Comparison of ENCODE assay signal across 8 cellular contexts in the genomic region with DNA sequence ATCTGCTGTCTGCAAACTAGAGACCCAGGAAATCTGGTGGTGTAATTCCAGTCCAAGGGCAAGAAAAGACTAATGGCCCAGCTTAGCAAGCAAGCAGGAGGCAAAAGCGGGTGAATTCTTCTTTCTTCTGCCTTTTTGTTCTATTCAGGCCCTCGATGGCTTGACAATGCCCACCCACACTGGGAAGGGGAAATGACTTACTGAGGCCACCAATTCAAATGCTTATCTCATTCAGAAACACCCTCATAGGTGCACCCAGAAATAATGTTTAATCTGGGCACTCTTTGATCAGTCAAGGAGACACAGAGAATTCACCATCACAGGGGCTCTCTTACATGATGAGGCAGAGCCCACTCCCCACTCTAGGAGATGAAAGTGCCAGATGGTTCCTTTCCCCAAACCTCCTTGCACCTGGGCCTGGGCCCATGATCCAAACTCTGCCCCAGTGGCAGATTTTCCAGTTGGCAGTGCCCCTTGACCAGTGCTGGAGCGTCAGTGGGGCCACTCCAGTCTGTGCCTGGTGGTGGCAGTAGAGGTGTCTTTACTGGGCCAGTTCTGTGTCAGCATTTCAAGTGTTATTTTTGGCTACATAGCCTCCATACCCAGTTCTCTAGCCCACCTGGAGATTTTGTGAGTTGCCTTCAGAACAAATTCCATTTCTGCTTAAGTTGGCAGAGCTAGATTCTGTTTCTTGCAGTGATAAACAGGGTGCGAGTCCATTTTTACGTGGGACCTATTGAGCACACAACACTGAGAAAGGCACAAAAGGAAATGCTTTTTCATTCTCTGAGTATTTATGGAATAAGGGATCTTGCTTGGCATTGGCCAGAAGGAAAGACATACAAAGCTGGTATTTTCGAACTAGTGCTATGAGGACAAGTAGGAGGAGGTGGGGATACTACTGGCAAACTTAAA. TPM values are rescaled to one million over a fixed set of nuclear protein-coding genes. Genes with fewer than 3 reads are reported as not detected.
DNase-seq lines count a peak whose midpoint lies in the region; ATAC-seq, FAIRE-seq and TF ChIP-seq lines count a peak whose summit lies in the region.

No MANE protein-coding gene starts in this region.

- H3K27ac Mint-ChIP-seq in Calu3 (ENCODE audit: unreplicated experiment) = no peak overlapping the region

- POLR2A ChIA-PET in GM12878 (lab: Charles Lee) = no interaction called here

- ATAC-seq in GM19043 (IDR thresholded peaks at IDR 0.05; ENCODE audit: low read depth, unreplicated experiment) (peak; percentile 71), HG03565 (IDR thresholded peaks at IDR 0.05; ENCODE audit: unreplicated experiment) (peak; percentile 75), GM12878 (peak; percentile 99), pancreas (peak in 3 of 4 donors; percentile 25 to 44 (median 37))

- H3K9me3 ChIP-seq in GM12878 (replicated peaks; ENCODE audit: control insufficient read depth, insufficient read depth, low read length) (no peaks in the 10 kb centered on the region), pancreas (no peaks in the 10 kb centered on the region)

- peaks cover 29% of the 10 kb centered on the region for H3K27me3 Mint-ChIP-seq in Calu3 (ENCODE audit: unreplicated experiment)

- H3K79me2 ChIP-seq in GM12878 (ENCODE audit: control insufficient read depth, insufficient read depth, low read length) = no peaks in the 10 kb centered on the region

- H3K4me3 ChIP-seq in GM12878 (no peak overlapping the region), pancreas (no peak overlapping the region), lower leg skin (ENCODE audit: low read depth, poor library complexity, severe bottlenecking) (no peak overlapping the region)

- no peak for TF ChIP-seq POLR2A in GM12878 (IDR thresholded peaks at IDR 0.05; ENCODE audit: low read depth, low read length)
- no peak for TF ChIP-seq POLR2A in lower leg skin (IDR thresholded peaks at IDR 0.05)

- H2AFZ ChIP-seq in GM12878 (ENCODE audit: control insufficient read depth, low read depth, low read length) = no peak overlapping the region

- TF ChIP-seq RAD21 in GM12878 (IDR thresholded peaks at IDR 0.05; ENCODE audit: insufficient read depth, low read depth, low read length) = 0 out of 2 replicates have a peak, but pooled peaks have one; percentile 25

- H3K27me3 ChIP-seq in GM12878 (replicated peaks in 1 of 2; ENCODE audit: control insufficient read depth in 2 of 2, insufficient read depth in 2 of 2, low read length in 1 of 2) (peaks cover 0 to 4% of the 10 kb centered on the region in 2 experiments; a peak in 1 of 4 replicates), pancreas (peaks cover 0 to 15% (median 1%) of the 10 kb centered on the region in 4 donors)

- TF ChIP-seq CTCF in Calu3 (IDR thresholded peaks at IDR 0.05; ENCODE audit: unreplicated experiment) (peak; percentile 24), GM12878 (IDR thresholded peaks at IDR 0.05 in 2 of 3, conservative IDR thresholded peaks at IDR 0.05 in 1 of 3; ENCODE audit: control insufficient read depth in 2 of 3, extremely low read depth in 1 of 3, insufficient read depth in 1 of 3, low read depth in 3 of 3, low read length in 3 of 3) (peak; percentile 60 to 77 (median 66)), pancreas (IDR thresholded peaks at IDR 0.05) (no peak), lower leg skin (IDR thresholded peaks at IDR 0.05) (no peak)

- H3K9ac ChIP-seq in GM12878 (ENCODE audit: control insufficient read depth, insufficient read depth, low read length) = no peak overlapping the region

- BruUV-seq in Calu3 (replicated peaks; lab: Mats Ljungman, UMichigan) (no TSS peak), GM12878 (replicated peaks; lab: Mats Ljungman, UMichigan) (no TSS peak)

- WGBS in GM12878 (ENCODE audit: insufficient coverage, insufficient replicate concordance, low lambda C conversion rate, missing lambda C conversion rate) = 34% methylated on average over 6 of the region's 6 CpGs
- 55% methylated on average over 6 of the region's 6 CpGs for WGBS in pancreas, 2 donors
- WGBS in lower leg skin, 2 donors = 59 to 66% methylated on average over 6 of the region's 6 CpGs

- FAIRE-seq in GM12878 (lab: Jason Lieb, UNC) (no peak), pancreas (lab: Jason Lieb, UNC) (no peak)

- peak; percentile 34 for DNase-seq in Calu3
- no peak for DNase-seq in GM12878 (ENCODE audit: low read depth, low spot score)
- no peak for DNase-seq in pancreas
- no peak for DNase-seq in hepatic stellate cell (ENCODE audit: low spot score)
- no peak for DNase-seq in lower leg skin (ENCODE audit: low spot score in 2 of 2)
- DNase-seq in DMS79 treated with DMSO at 0.1 percent for 48 hours (lab: John Stamatoyannopoulos, UW) = no peak

- intact Hi-C loops in Calu3 (cut with micrococcal nuclease; ENCODE audit: unreplicated experiment) (no loop called here), GM12878 (cut with micrococcal nuclease; ENCODE audit: unreplicated experiment) (loop anchor here (2.0 kb wide), 1 partner anchor 90 kb away; no protein-coding TSS in a partner anchor), pancreas (cut with DNase I) (no loop called here), lower leg skin (cut with DNase I; ENCODE audit: low total_unique reads) (loop anchor here (10.0 kb wide), 1 partner anchor 76 kb away; no protein-coding TSS in a partner anchor)

- no peaks in the 10 kb centered on the region for H3K36me3 Mint-ChIP-seq in Calu3 (ENCODE audit: insufficient read depth, unreplicated experiment)

- TF ChIP-seq EP300 in GM12878 (IDR thresholded peaks at IDR 0.05; ENCODE audit: borderline replicate concordance in 1 of 2, control insufficient read depth in 1 of 2, low read depth in 2 of 2, low read length in 2 of 2) = no peak

- SMC1A ChIA-PET in GM12878 (lab: Charles Lee; ENCODE audit: uncharacterized antibody, unreplicated experiment) = interaction anchor here (0.7 to 6.9 kb wide), 11 partner anchors 11 to 1064 kb away, joined by 3 to 109 read pairs (median 5); no protein-coding TSS in a partner anchor

- no peaks in the 10 kb centered on the region for H3K36me3 ChIP-seq in GM12878 (ENCODE audit: control insufficient read depth in 2 of 2, insufficient read depth in 2 of 2, low read length in 1 of 2)
- no peaks in the 10 kb centered on the region for H3K36me3 ChIP-seq in pancreas

- no peaks in the 10 kb centered on the region for H3K9me3 Mint-ChIP-seq in Calu3 (ENCODE audit: low read depth, unreplicated experiment)

- CTCF ChIA-PET in Calu3 (lab: Charles Lee) = no interaction called here
- CTCF ChIA-PET in GM12878 (lab: Yijun Ruan, JAX) = interaction anchor here (0.8 to 12.7 kb wide), 9 partner anchors 11 to 182 kb away, joined by 3 to 206 read pairs (median 4); no protein-coding TSS in a partner anchor

- no peak overlapping the region for H3K4me3 Mint-ChIP-seq in Calu3 (ENCODE audit: low read depth, unreplicated experiment)

- no peaks in the 10 kb centered on the region for H3K4me1 ChIP-seq in GM12878 (ENCODE audit: control insufficient read depth, insufficient read depth, low read length)
- no peaks in the 10 kb centered on the region for H3K4me1 ChIP-seq in pancreas

- H3K4me1 Mint-ChIP-seq in Calu3 (ENCODE audit: low read depth, unreplicated experiment) = no peaks in the 10 kb centered on the region

- in situ Hi-C loops in GM12878 (cut with MboI) = no loop called here

- H3K27ac ChIP-seq in GM12878 (ENCODE audit: control insufficient read depth, insufficient read depth) (no peak overlapping the region), pancreas (no peak overlapping the region)

- H4K20me1 ChIP-seq in GM12878 (ENCODE audit: control insufficient read depth, insufficient read depth) = no peaks in the 10 kb centered on the region

- RAD21 ChIA-PET in GM12878 (lab: Charles Lee; ENCODE audit: unreplicated experiment) = interaction anchor here (2.0 to 9.6 kb wide), 2 partner anchors 72 to 89 kb away, joined by 4 to 104 read pairs; no protein-coding TSS in a partner anchor

- no peak overlapping the region for H3K4me2 ChIP-seq in GM12878 (ENCODE audit: control insufficient read depth, insufficient read depth)

RNA-seq across cellular contexts. Expression of a gene that starts 7.5 kb away (rescaled TPM):
- total RNA-seq in Calu3 (2022) (0.35 TPM in 1 of 2 replicates, not detected in the other), GM12878 (2014; rRNA removed) (not detected in 2 replicates), GM12878 (2014; rRNA removed; fragmentation: Illumina TruSeq; extraction: Trizol) (not detected in 2 replicates), GM12878 (2021) (not detected in 2 replicates), pancreas (under 1 TPM in 1 of 6 donors, not detected in 5; 0.09 TPM), lower leg skin (100 to 1,000 TPM in 1 of 4 donors, 10 to 100 TPM in 3; 48.2 to 164 (median 72.3) TPM)
- total RNA-seq in GM12878 (2013; cell fraction: nucleolus; rRNA removed) = not detected in 2 replicates
- not detected for polyA plus RNA-seq in GM12878 (2011; ENCODE audit: low read depth)
- polyA plus RNA-seq in GM12878 (2011; rRNA removed) (not detected in 2 replicates), GM12878 (2014; fragmentation: Illumina TruSeq; extraction: Trizol) (not detected in 2 replicates), GM12878 (2014; fragmentation: Nextera tagmentation; extraction: Ambion mirVana) (not detected), GM12878 (2014; rRNA removed) (0.04 TPM in 1 of 2 replicates, not detected in the other), GM12878 (2016; fragmentation: Nextera tagmentation; extraction: Ambion mirVana) (not detected), pancreas (under 1 TPM in 1 of 2 donors, not detected in 1; 0.12 TPM)
- polyA plus RNA-seq in GM12878 (2011; cell fraction: cytosol; rRNA removed) = not detected in 2 replicates
- not detected in 2 replicates for polyA plus RNA-seq in GM12878 (2011; cell fraction: nucleus; rRNA removed)
- polyA plus RNA-seq in GM12878 (2012) = not detected in 2 replicates
- not detected in 2 replicates for polyA minus RNA-seq in GM12878 (2011; rRNA and poly(A)+ RNA removed)
- not detected in 2 replicates for polyA minus RNA-seq in GM12878 (2011; cell fraction: cytosol; rRNA and poly(A)+ RNA removed)
- not detected in 2 replicates for polyA minus RNA-seq in GM12878 (2011; cell fraction: nucleus; rRNA and poly(A)+ RNA removed)

RNA-seq across cellular contexts. Expression of a gene that starts 32.9 kb away (rescaled TPM):
- 6.2 and 6.8 TPM in 2 replicates for total RNA-seq in Calu3 (2022)
- 21.7 and 25.8 TPM in 2 replicates for total RNA-seq in GM12878 (2013; cell fraction: nucleolus; rRNA removed)
- total RNA-seq in GM12878 (2014; rRNA removed) = 8.5 TPM in 2 replicates
- 12.0 and 13.1 TPM in 2 replicates for total RNA-seq in GM12878 (2014; rRNA removed; fragmentation: Illumina TruSeq; extraction: Trizol)
- total RNA-seq in GM12878 (2021) = 8.4 and 9.1 TPM in 2 replicates
- polyA plus RNA-seq in GM12878 (2011; ENCODE audit: low read depth) = 2.3 TPM
- 11.0 and 18.1 TPM in 2 replicates for polyA plus RNA-seq in GM12878 (2011; rRNA removed)
- polyA plus RNA-seq in GM12878 (2011; cell fraction: cytosol; rRNA removed) = 3.5 and 4.1 TPM in 2 replicates
- polyA plus RNA-seq in GM12878 (2011; cell fraction: nucleus; rRNA removed) = 5.4 and 7.7 TPM in 2 replicates
- polyA plus RNA-seq in GM12878 (2012) = 3.6 and 4.6 TPM in 2 replicates
- polyA plus RNA-seq in GM12878 (2014; fragmentation: Illumina TruSeq; extraction: Trizol) = 12.0 and 12.1 TPM in 2 replicates
- 1 to 10 TPM; 4.6 to 4.7 TPM for polyA plus RNA-seq in GM12878 (2014; fragmentation: Nextera tagmentation; extraction: Ambion mirVana)
- polyA plus RNA-seq in GM12878 (2014; rRNA removed) = 6.5 and 6.7 TPM in 2 replicates
- polyA plus RNA-seq in GM12878 (2016; fragmentation: Nextera tagmentation; extraction: Ambion mirVana) = 10 to 100 TPM; 10.6 to 11.6 TPM
- polyA minus RNA-seq in GM12878 (2011; rRNA and poly(A)+ RNA removed) = 8.6 and 14.5 TPM in 2 replicates
- 3.5 and 5.5 TPM in 2 replicates for polyA minus RNA-seq in GM12878 (2011; cell fraction: cytosol; rRNA and poly(A)+ RNA removed)
- polyA minus RNA-seq in GM12878 (2011; cell fraction: nucleus; rRNA and poly(A)+ RNA removed) = 5.8 and 9.8 TPM in 2 replicates
- 1 to 10 TPM; 2.2 to 3.9 (median 3.1) TPM for total RNA-seq in pancreas
- polyA plus RNA-seq in pancreas = 1 to 10 TPM; 2.4 to 2.9 TPM
- 10 to 100 TPM in 1 of 4 donors, 1 to 10 TPM in 3; 5.6 to 14.5 (median 9.2) TPM for total RNA-seq in lower leg skin

Comparison
In these comparisons a context has a peak if more than half of its experiments do, and no peak if none do; other contexts are left out.
1. CTCF ChIP-seq: peak in Calu3 (single experiment) and GM12878 (3 of 3); none in pancreas (0 of 4) and lower leg skin (0 of 3).
2. ATAC-seq: peak in every context shown above with its lines; median percentile 99 in GM12878; 75 in HG03565; 71 in GM19043; 37 in pancreas.
3. RNA of a gene that starts 7.5 kb away (total RNA-seq): 48.2 to 164 TPM in lower leg skin; 0.35 TPM in Calu3, 0.09 TPM in pancreas and not detected in GM12878; every median in the first group is over 10 times any median in the second.
4. intact Hi-C loops: an anchor here in GM12878 (2.0 kb wide) and lower leg skin (10.0 kb wide); none called in Calu3 and pancreas.